7 cellular contexts compared by ENCODE assay signal in the genomic region with DNA sequence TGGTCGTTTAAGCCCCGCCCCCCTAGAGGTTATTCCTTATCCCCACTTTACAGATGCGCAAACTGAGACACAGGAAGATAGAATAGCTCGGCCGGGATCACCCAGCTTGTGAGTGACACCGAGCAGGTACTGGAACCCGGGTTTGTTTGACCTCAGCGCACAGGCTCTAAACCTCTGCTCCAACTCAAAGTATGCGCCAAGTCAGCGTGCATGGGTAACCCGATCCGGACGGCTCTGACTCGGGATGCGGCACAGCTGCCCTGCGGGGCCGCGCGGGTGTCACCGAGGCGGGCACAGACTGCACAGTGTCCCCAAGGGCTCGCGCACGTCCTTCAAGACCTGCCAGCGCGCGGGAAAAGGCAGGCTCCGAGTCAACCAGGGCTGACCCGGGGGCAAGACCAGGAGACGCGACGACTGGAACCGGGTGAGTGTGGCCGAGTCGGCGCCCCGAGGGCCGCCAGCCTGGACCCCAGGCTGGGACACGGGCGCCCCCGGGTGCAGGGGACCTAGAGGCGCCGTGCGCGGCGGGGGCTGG.
DNase-seq lines count a peak whose midpoint lies in the region; FAIRE-seq and TF ChIP-seq lines count a peak whose summit lies in the region.

No MANE protein-coding gene starts in this region.

- H2AK5ac ChIP-seq in H1 (ENCODE audit: low read depth, low read length), result no peak overlapping the region

- TF ChIP-seq RAD21 in H1 (IDR thresholded peaks at IDR 0.05 in 1 of 2, conservative IDR thresholded peaks at IDR 0.05 in 1 of 2; ENCODE audit: low read depth in 2 of 2, low read length in 2 of 2), result no peak

- no peak for TF ChIP-seq EP300 in H1 (IDR thresholded peaks at IDR 0.05; ENCODE audit: borderline replicate concordance in 1 of 2, low read depth in 2 of 2, low read length in 2 of 2)

- WGBS in H1 (ENCODE audit: extremely low coverage in 1 of 2, insufficient coverage in 1 of 2, insufficient read length in 1 of 2, insufficient replicate concordance in 2 of 2, low coverage in 1 of 2, low lambda C conversion rate in 2 of 2, missing lambda C conversion rate in 1 of 2), 2 experiments, result 3% methylated on average over 46 of the region's 46 CpGs; no CpG with 5 or more reads in 1 of the 2 experiments

- peaks cover 39% of the 10 kb centered on the region for H3K4me1 Mint-ChIP-seq in T-helper 1 cell treated with Interleukin-12 subunit alpha and Interleukin-12 subunit beta and Interleukin-4 antibody, amounts not matched to agents 30 μg/mL and 1 μg/mL, for 36 hours (ENCODE audit: low read depth)

- H3K23me2 ChIP-seq in H1 (ENCODE audit: low read depth, low read length), result peaks cover 19% of the 10 kb centered on the region

- no peak overlapping the region for H3K9ac ChIP-seq in HUES48 (ENCODE audit: low read depth, low read length)
- peak overlapping the region in 2 of 4 experiments; percentile 13 to 19; a peak in 2 of 7 replicates for H3K9ac ChIP-seq in H1 (replicated peaks in 1 of 4; ENCODE audit: extremely low read depth in 1 of 4, low read depth in 3 of 4, low read length in 3 of 4)

- no peak overlapping the region for H2AFZ ChIP-seq in H1 (ENCODE audit: low read length)

- peaks cover 9% of the 10 kb centered on the region for H3K79me1 ChIP-seq in H1 (ENCODE audit: low read depth, low read length)

- peak overlapping the region; percentile 13 for H3K27ac ChIP-seq in HUES48 (ENCODE audit: low read depth, low read length)
- no peak overlapping the region for H3K27ac ChIP-seq in H1 (ENCODE audit: low read depth, low read length)

- H3K14ac ChIP-seq in H1 (ENCODE audit: insufficient read length), result no peak overlapping the region

- H3K4me3 ChIP-seq in HUES48 (ENCODE audit: low read depth, low read length), result peak overlapping the region; percentile 82
- H3K4me3 ChIP-seq in H1 (ENCODE audit: extremely low read depth in 1 of 4, insufficient read depth in 2 of 4, low read depth in 3 of 4, low read length in 4 of 4), result peak overlapping the region; percentile 78 to 91 (median 88)
- H3K4me3 ChIP-seq in retinal pigment epithelial cell (ENCODE audit: low read length), result peak overlapping the region; percentile 70

- no peak overlapping the region; the same call in 1 of the 2 replicates for H2BK12ac ChIP-seq in H1 (ENCODE audit: low read depth, low read length)

- H3K9me3 ChIP-seq in HUES48 (ENCODE audit: control insufficient read depth, insufficient read depth, low read length) (no peaks in the 10 kb centered on the region), H1 (ENCODE audit: insufficient read depth in 2 of 2, low read depth in 1 of 2, low read length in 1 of 2) (no peaks in the 10 kb centered on the region)

- H2BK15ac ChIP-seq in H1 (ENCODE audit: low read length), result no peak overlapping the region

- H4K91ac ChIP-seq in H1 (replicated peaks; ENCODE audit: insufficient read length, low read length), result no peak overlapping the region

- H3K27ac Mint-ChIP-seq in T-helper 1 cell treated with Interleukin-12 subunit alpha and Interleukin-12 subunit beta and Interleukin-4 antibody, amounts not matched to agents 30 μg/mL and 1 μg/mL, for 36 hours, result no peak overlapping the region

- H3K27me3 ChIP-seq in HUES48 (ENCODE audit: control insufficient read depth, insufficient read depth, low read length) (peaks cover 39% of the 10 kb centered on the region), H1 (replicated peaks in 1 of 4; ENCODE audit: control insufficient read depth in 3 of 4, extremely low read depth in 1 of 4, insufficient read depth in 3 of 4, low read length in 3 of 4) (peaks cover 0 to 15% (median 7%) of the 10 kb centered on the region in 4 experiments; a peak in 5 of 7 replicates)

- H3K36me3 Mint-ChIP-seq in T-helper 1 cell treated with Interleukin-12 subunit alpha and Interleukin-12 subunit beta and Interleukin-4 antibody, amounts not matched to agents 30 μg/mL and 1 μg/mL, for 36 hours (ENCODE audit: low read depth), result peaks cover 21% of the 10 kb centered on the region

- peak in 1 of 2 experiments; percentile 69 for DNase-seq in H1 (ENCODE audit: low read depth in 1 of 2, low spot score in 2 of 2)
- DNase-seq in retinal pigment epithelial cell (ENCODE audit: low read depth), result no peak
- DNase-seq in T-helper 9 cell, result no peak
- DNase-seq in HUDEP-2 (lab: John Stamatoyannopoulos, UW; ENCODE audit: unreplicated experiment in 76 of 76), result no peak
- DNase-seq in frontal cortex (ENCODE audit: low spot score in 2 of 2), result no peak

- peak overlapping the region; percentile 85 for H3K18ac ChIP-seq in H1 (ENCODE audit: extremely low read depth, low read length)

- TF ChIP-seq POLR2A in H1 (IDR thresholded peaks at IDR 0.05; ENCODE audit: control extremely low read depth in 1 of 2, low read depth in 2 of 2, low read length in 2 of 2), result no peak

- peaks cover 0 to 28% of the 10 kb centered on the region in 2 experiments; a peak in 3 of 4 replicates for H3K79me2 ChIP-seq in H1 (ENCODE audit: control insufficient read depth in 1 of 2, insufficient read depth in 2 of 2, low read length in 2 of 2)

- H3K4me2 ChIP-seq in H1 (ENCODE audit: insufficient read depth in 1 of 2, low read depth in 2 of 2, low read length in 2 of 2), result peak overlapping the region; percentile 90 to 93

- no peak overlapping the region for H2BK120ac ChIP-seq in H1 (replicated peaks; ENCODE audit: low read depth, low read length)

- no peak overlapping the region for H4K5ac ChIP-seq in H1 (ENCODE audit: insufficient read length, low read depth, low read length)

- peak overlapping the region; percentile 81 for H3K4me3 Mint-ChIP-seq in T-helper 1 cell treated with Interleukin-12 subunit alpha and Interleukin-12 subunit beta and Interleukin-4 antibody, amounts not matched to agents 30 μg/mL and 1 μg/mL, for 36 hours

- CTCF ChIA-PET in H1 (lab: Charles Lee; ENCODE audit: partially characterized antibody), result interaction anchor here (0.7 to 8.6 kb wide), 14 partner anchors 8 to 247 kb away, joined by 3 to 107 read pairs (median 5); no protein-coding TSS in a partner anchor

- H3K4ac ChIP-seq in H1 (replicated peaks; ENCODE audit: insufficient read length, low read depth, low read length), result no peak overlapping the region

- FAIRE-seq in H1 (lab: Jason Lieb, UNC) (no peak), frontal cortex (lab: Jason Lieb, UNC) (no peak)

- H4K20me1 ChIP-seq in H1 (replicated peaks in 1 of 2; ENCODE audit: control insufficient read depth in 1 of 2, insufficient read depth in 2 of 2, low read length in 2 of 2), result peaks cover 3% of the 10 kb centered on the region in 2 experiments

- POLR2A ChIA-PET in H1 (lab: Charles Lee; ENCODE audit: partially characterized antibody), result interaction anchor here (1.4 to 6.8 kb wide), 3 partner anchors 14 to 53 kb away, joined by 3 to 97 read pairs (median 10); no protein-coding TSS in a partner anchor

- peaks cover 50% of the 10 kb centered on the region for H3K27me3 Mint-ChIP-seq in T-helper 1 cell treated with Interleukin-12 subunit alpha and Interleukin-12 subunit beta and Interleukin-4 antibody, amounts not matched to agents 30 μg/mL and 1 μg/mL, for 36 hours (ENCODE audit: low read depth)

- H3K36me3 ChIP-seq in HUES48 (ENCODE audit: control insufficient read depth, insufficient read depth, low read length), result no peaks in the 10 kb centered on the region
- H3K36me3 ChIP-seq in H1 (ENCODE audit: control insufficient read depth in 2 of 4, insufficient read depth in 4 of 4, low read length in 3 of 4), result no peaks in the 10 kb centered on the region

- H3K56ac ChIP-seq in H1 (replicated peaks; ENCODE audit: insufficient read length, low read depth, low read length), result no peak overlapping the region

- H3K4me1 ChIP-seq in HUES48 (ENCODE audit: control insufficient read depth, insufficient read depth, low read length), result peaks cover 56% of the 10 kb centered on the region
- H3K4me1 ChIP-seq in H1 (replicated peaks in 1 of 4; ENCODE audit: control insufficient read depth in 3 of 4, insufficient read depth in 4 of 4, low read length in 3 of 4), result peaks cover 22 to 34% (median 31%) of the 10 kb centered on the region in 4 experiments

- no peak overlapping the region for H3K23ac ChIP-seq in H1 (ENCODE audit: insufficient read length)

- H2BK5ac ChIP-seq in H1 (ENCODE audit: low read depth, low read length), result no peak overlapping the region

- no peaks in the 10 kb centered on the region for H3K9me3 Mint-ChIP-seq in T-helper 1 cell treated with Interleukin-12 subunit alpha and Interleukin-12 subunit beta and Interleukin-4 antibody, amounts not matched to agents 30 μg/mL and 1 μg/mL, for 36 hours

- no peak overlapping the region for H4K8ac ChIP-seq in H1 (ENCODE audit: extremely low read depth, insufficient read depth, low read length)

- TF ChIP-seq CTCF in H1 (IDR thresholded peaks at IDR 0.05; ENCODE audit: control extremely low read depth in 1 of 3, insufficient read depth in 1 of 3, low read depth in 1 of 3, low read length in 3 of 3) (no peak), retinal pigment epithelial cell (conservative IDR thresholded peaks at IDR 0.05; ENCODE audit: low read depth, low read length) (no peak)

- H2BK20ac ChIP-seq in H1 (ENCODE audit: low read length), result no peak overlapping the region

TF ChIP-seq in H1, 55 proteins besides CTCF, POLR2A, EP300 and RAD21 (continues in another document):
- TF ChIP-seq GTF2F1 (IDR thresholded peaks at IDR 0.05; ENCODE audit: borderline replicate concordance, low read depth, low read length) (no peak), RXRA (IDR thresholded peaks at IDR 0.05; ENCODE audit: insufficient read depth, low read depth, low read length) (no peak), SIN3A (conservative IDR thresholded peaks at IDR 0.05 in 1 of 2, IDR thresholded peaks at IDR 0.05 in 1 of 2; ENCODE audit: low read depth in 1 of 2, low read length in 2 of 2) (no peak), POLR2AphosphoS5 (IDR thresholded peaks at IDR 0.05; ENCODE audit: low read depth, low read length) (no peak), HDAC2 (IDR thresholded peaks at IDR 0.05; ENCODE audit: borderline replicate concordance in 1 of 2, low read depth in 2 of 2, low read length in 2 of 2) (peak in 1 of 2 experiments; percentile 64; a peak in 2 of 4 replicates), E2F6 (IDR thresholded peaks at IDR 0.05) (peak; percentile 74), RFX5 (IDR thresholded peaks at IDR 0.05; ENCODE audit: borderline replicate concordance, low read depth, low read length) (no peak), TAF1 (IDR thresholded peaks at IDR 0.05; ENCODE audit: low read depth, low read length) (0 out of 2 replicates have a peak, but pooled peaks have one; percentile 42), TBP (IDR thresholded peaks at IDR 0.05; ENCODE audit: low read depth, low read length) (0 out of 2 replicates have a peak, but pooled peaks have one; percentile 52)
- TF ChIP-seq, protein P1, sequence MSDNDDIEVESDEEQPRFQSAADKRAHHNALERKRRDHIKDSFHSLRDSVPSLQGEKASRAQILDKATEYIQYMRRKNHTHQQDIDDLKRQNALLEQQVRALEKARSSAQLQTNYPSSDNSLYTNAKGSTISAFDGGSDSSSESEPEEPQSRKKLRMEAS (IDR thresholded peaks at IDR 0.05), result peak; percentile 42
